ENCODE assay signal across 21 cellular contexts in the genomic region with DNA sequence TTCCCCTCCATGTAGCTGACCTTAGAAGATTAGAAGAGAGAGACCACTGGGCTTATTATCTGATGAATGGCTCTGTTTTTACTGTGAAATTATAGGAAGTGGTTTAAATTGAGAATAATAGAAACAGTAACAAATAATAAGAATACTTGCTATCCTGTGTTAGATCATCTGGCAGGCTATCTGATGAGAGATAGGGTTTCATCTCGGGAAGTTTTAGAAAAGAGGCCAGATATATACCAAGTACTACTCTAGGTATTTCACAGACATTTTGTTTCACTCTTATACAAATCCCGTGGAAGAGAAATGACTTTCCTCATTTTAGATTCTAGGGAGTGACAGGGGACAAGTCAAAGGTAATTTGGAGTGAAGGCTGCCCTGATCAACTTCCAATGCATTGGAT.
DNase-seq lines count a peak whose midpoint lies in the region; ATAC-seq, FAIRE-seq and TF ChIP-seq lines count a peak whose summit lies in the region.
"Had no signal": no experiment of that assay in that cellular context is flagged by ENCODE, and none has a peak within 500 bp of the region (broad histone marks: within the 10 kb centered on the region; RNA-seq: fewer than 3 reads in every experiment).

No MANE protein-coding gene starts in this region.

- H3K36me3 Mint-ChIP-seq in neural progenitor cell, result peaks cover 3% of the 10 kb centered on the region

- peak overlapping the region; percentile 44 for H3K27ac Mint-ChIP-seq in neural progenitor cell
- H3K27ac Mint-ChIP-seq: H9 had no signal

- intact Hi-C loops in breast epithelium (cut with DNase I; ENCODE audit: low total_unique reads) (no loop called here), mammary epithelial cell (cut with micrococcal nuclease) (no loop called here), vagina (cut with DNase I) (no loop called here)

- no peaks in the 10 kb centered on the region for H3K27me3 ChIP-seq in breast epithelium
- no peaks in the 10 kb centered on the region for H3K27me3 ChIP-seq in mammary epithelial cell (ENCODE audit: insufficient read depth, low read length)
- no peaks in the 10 kb centered on the region for H3K27me3 ChIP-seq in brain microvascular endothelial cell (replicated peaks)
- no peaks in the 10 kb centered on the region for H3K27me3 ChIP-seq in neural progenitor cell
- no peaks in the 10 kb centered on the region for H3K27me3 ChIP-seq in vagina
- H3K27me3 ChIP-seq: BLaER1 treated with 17β-estradiol and CSF1 and Interleukin-3, amounts not matched to agents 10 nM and 100 nM; MG63 had no signal

- no peak overlapping the region for H3K4me2 ChIP-seq in mammary epithelial cell (ENCODE audit: insufficient read depth, low read depth, low read length)
- H3K4me2 ChIP-seq in neural progenitor cell, result peak overlapping the region; percentile 11

- ATAC-seq in HG02678 (IDR thresholded peaks at IDR 0.05; ENCODE audit: unreplicated experiment) (no peak), GM21367 (IDR thresholded peaks at IDR 0.05; ENCODE audit: unreplicated experiment) (no peak)

- 100% methylated on average over 2 of the region's 2 CpGs for WGBS in mammary epithelial cell (ENCODE audit: low coverage, missing lambda C conversion rate)

- H2AFZ ChIP-seq in mammary epithelial cell (ENCODE audit: low read depth, low read length), result no peak overlapping the region
- H2AFZ ChIP-seq in neural progenitor cell (replicated peaks), result no peak overlapping the region

- dilution Hi-C loops in mammary epithelial cell (cut with HindIII; ENCODE audit: low sequenced_read_pairs), result no loop called here

- H3K27ac ChIP-seq in breast epithelium (peak overlapping the region; percentile 77 to 84), mammary epithelial cell (ENCODE audit: insufficient read depth, low read depth, low read length) (no peak overlapping the region), brain microvascular endothelial cell (peak overlapping the region; percentile 58), neural progenitor cell (no peak overlapping the region), vagina (peak overlapping the region; percentile 9)
- H3K27ac ChIP-seq: BLaER1 treated with 17β-estradiol and CSF1 and Interleukin-3, amounts not matched to agents 10 nM and 100 nM had no signal

- DNase-seq in breast epithelium (ENCODE audit: low spot score in 2 of 2) (no peak), mammary epithelial cell (no peak), brain microvascular endothelial cell (no peak), neural progenitor cell (ENCODE audit: low spot score) (no peak), vagina (ENCODE audit: extremely low spot score in 2 of 2) (no peak), GM12891 (ENCODE audit: insufficient read length, low spot score) (no peak)
- DNase-seq: DMS 273 treated with DMSO at 0.1 percent for 48 hours; H9; IMR-90; Karpas-422; MG63; NCI-H1092 treated with DMSO at 0.1 percent for 48 hours; NCI-H1694; NCI-H69; NK-92 treated with Interleukin-12 subunit alpha and Interleukin-12 subunit beta, amount 100 ng/mL, for 24 hours; RPMI8226; SIG-M5 had no signal

- no peak for FAIRE-seq in GM12891 (lab: Jason Lieb, UNC)
- FAIRE-seq: GM19239 had no signal

- H3K9me3 ChIP-seq in breast epithelium (no peaks in the 10 kb centered on the region), mammary epithelial cell (replicated peaks; ENCODE audit: insufficient read depth, low read length) (no peaks in the 10 kb centered on the region), neural progenitor cell (ENCODE audit: low read depth) (no peaks in the 10 kb centered on the region), vagina (no peaks in the 10 kb centered on the region)
- H3K9me3 ChIP-seq: BLaER1 treated with 17β-estradiol and CSF1 and Interleukin-3, amounts not matched to agents 10 nM and 100 nM; MG63 had no signal

- H3K36me3 ChIP-seq in breast epithelium (no peaks in the 10 kb centered on the region), mammary epithelial cell (ENCODE audit: insufficient read depth, low read length) (no peaks in the 10 kb centered on the region), brain microvascular endothelial cell (replicated peaks) (no peaks in the 10 kb centered on the region), neural progenitor cell (no peaks in the 10 kb centered on the region), vagina (no peaks in the 10 kb centered on the region)
- H3K36me3 ChIP-seq: MG63 had no signal

- H3K4me1 ChIP-seq in breast epithelium (peaks cover 6 to 10% of the 10 kb centered on the region in 2 donors), mammary epithelial cell (ENCODE audit: insufficient read depth, low read length) (peaks cover 17% of the 10 kb centered on the region), neural progenitor cell (peaks cover 33% of the 10 kb centered on the region), vagina (peaks cover 46% of the 10 kb centered on the region)

- peaks cover 53% of the 10 kb centered on the region for H3K4me1 Mint-ChIP-seq in neural progenitor cell

- H3K9ac ChIP-seq in mammary epithelial cell (ENCODE audit: insufficient read depth, low read length) (no peak overlapping the region), neural progenitor cell (no peak overlapping the region)
- H3K9ac ChIP-seq: BLaER1 treated with 17β-estradiol and CSF1 and Interleukin-3, amounts not matched to agents 10 nM and 100 nM had no signal

- no peak for TF ChIP-seq CTCF in breast epithelium (IDR thresholded peaks at IDR 0.05)
- TF ChIP-seq CTCF in mammary epithelial cell (conservative IDR thresholded peaks at IDR 0.05 in 1 of 2, IDR thresholded peaks at IDR 0.05 in 1 of 2; ENCODE audit: extremely low read depth in 1 of 2, insufficient read depth in 1 of 2, low read depth in 1 of 2, low read length in 2 of 2), result no peak
- TF ChIP-seq CTCF in brain microvascular endothelial cell (IDR thresholded peaks at IDR 0.05; ENCODE audit: low read depth, low read length, missing control alignments), result no peak
- TF ChIP-seq CTCF in neural progenitor cell (IDR thresholded peaks at IDR 0.05), result no peak
- TF ChIP-seq CTCF in vagina (IDR thresholded peaks at IDR 0.05), result no peak

- no TSS peak for BruUV-seq in mammary epithelial cell (replicated peaks; lab: Mats Ljungman, UMichigan)

- in situ Hi-C loops in mammary epithelial cell (cut with MboI; ENCODE audit: low sequenced_read_pairs in 2 of 2), result no loop called here
- in situ Hi-C loops in brain microvascular endothelial cell (cut with HindIII; ENCODE audit: low pct_ligation_motif_present, low sequenced_read_pairs), result no loop called here

- peaks cover under 1% of the 10 kb centered on the region for H3K9me3 Mint-ChIP-seq in neural progenitor cell
- H3K9me3 Mint-ChIP-seq: H9 had no signal

- H4K20me1 ChIP-seq in mammary epithelial cell (ENCODE audit: insufficient read depth, low read length), result no peaks in the 10 kb centered on the region
- no peaks in the 10 kb centered on the region for H4K20me1 ChIP-seq in neural progenitor cell (ENCODE audit: low read depth)

- H3K4me3 ChIP-seq in breast epithelium (no peak overlapping the region), mammary epithelial cell (replicated peaks in 1 of 3; ENCODE audit: insufficient read depth in 1 of 3, low read depth in 2 of 3, low read length in 3 of 3) (no peak overlapping the region), brain microvascular endothelial cell (ENCODE audit: low read depth, low read length) (no peak overlapping the region), neural progenitor cell (no peak overlapping the region), vagina (no peak overlapping the region)
- H3K4me3 ChIP-seq: BLaER1 treated with 17β-estradiol and CSF1 and Interleukin-3, amounts not matched to agents 10 nM and 100 nM; MG63 had no signal

- H3K27me3 Mint-ChIP-seq in neural progenitor cell (ENCODE audit: insufficient read depth, low read depth), result no peaks in the 10 kb centered on the region

- CTCF ChIA-PET in mammary epithelial cell (lab: Charles Lee; ENCODE audit: low non-redundant PET), result no interaction called here

- TF ChIP-seq POLR2A in breast epithelium (IDR thresholded peaks at IDR 0.05) (no peak), vagina (IDR thresholded peaks at IDR 0.05) (no peak), GM12891 (IDR thresholded peaks at IDR 0.05; ENCODE audit: low read depth, low read length) (no peak)

- H3F3A ChIP-seq in neural progenitor cell (ENCODE audit: low read depth), result no peaks in the 10 kb centered on the region

- no peak overlapping the region for H3K4me3 Mint-ChIP-seq in neural progenitor cell
- H3K4me3 Mint-ChIP-seq: H9 had no signal

- H3K79me2 ChIP-seq in mammary epithelial cell (ENCODE audit: insufficient read depth, low read length) (peaks cover 2% of the 10 kb centered on the region), neural progenitor cell (ENCODE audit: low read depth) (no peaks in the 10 kb centered on the region)

TF ChIP-seq in GM12891, 5 proteins besides CTCF, POLR2A, EP300 and RAD21:
- TF ChIP-seq POU2F2 (IDR thresholded peaks at IDR 0.05; ENCODE audit: low read depth, low read length) (no peak), SPI1 (IDR thresholded peaks at IDR 0.05; ENCODE audit: low read depth, low read length) (no peak), POLR2AphosphoS5 (IDR thresholded peaks at IDR 0.05; ENCODE audit: low read depth, low read length) (no peak), PAX5 (IDR thresholded peaks at IDR 0.05; ENCODE audit: insufficient read depth, low read length, severe bottlenecking) (no peak), TAF1 (IDR thresholded peaks at IDR 0.05; ENCODE audit: low read depth, low read length) (no peak)
TF ChIP-seq in GM12891: peak in this region for 0.

Comparison
In these comparisons a context has a peak if more than half of its experiments do, and no peak if none do; other contexts are left out.
1. H3K27ac ChIP-seq: peak in breast epithelium (2 of 2), brain microvascular endothelial cell (single experiment) and vagina (single experiment); none in mammary epithelial cell (single experiment) and neural progenitor cell (single experiment).